ENCODE assay signal across 23 cellular contexts in the genomic region with DNA sequence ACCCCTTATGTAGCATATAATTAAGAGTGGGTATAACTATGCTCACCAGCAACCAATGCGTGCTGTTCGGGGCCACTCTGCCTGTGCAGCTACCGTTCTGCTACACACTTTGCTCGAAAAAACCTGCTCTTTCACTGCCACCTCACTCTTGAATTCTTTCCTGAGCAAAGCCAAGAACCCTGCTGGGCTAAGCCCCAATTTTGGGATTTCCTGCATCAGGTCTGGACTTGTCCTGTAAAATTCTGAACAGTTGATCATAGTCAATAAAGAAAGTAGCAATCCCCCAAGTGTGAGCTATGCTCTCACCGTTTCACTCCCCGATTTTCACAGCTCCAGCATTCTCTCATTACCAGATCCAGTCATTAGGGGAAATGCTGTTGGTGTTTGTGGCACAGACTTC.
"Had no signal": no experiment of that assay in that cellular context is flagged by ENCODE, and none has a peak within 500 bp of the region (broad histone marks: within the 10 kb centered on the region; RNA-seq: fewer than 3 reads in every experiment).

No MANE protein-coding gene starts in this region.

- H3K9me3 ChIP-seq: esophagus squamous epithelium, mucosa of descending colon, pancreas, suprapubic skin, thyroid gland had no signal

- H3K4me1 ChIP-seq: neural progenitor cell, pancreas, suprapubic skin had no signal

- H3K27ac Mint-ChIP-seq: neural progenitor cell; progenitor cell of endocrine pancreas; stimulated activated effector memory CD8-positive, alpha-beta T cell treated with anti-CD3 and anti-CD28 coated beads, Interleukin-12 subunit alpha, Interleukin-12 subunit beta, amount 100 ng/mL, for 72 hours; type B pancreatic cell had no signal

- H3K4me3 Mint-ChIP-seq: naive thymus-derived CD8-positive, alpha-beta T cell; neural progenitor cell; stimulated activated effector memory CD8-positive, alpha-beta T cell treated with anti-CD3 and anti-CD28 coated beads, Interleukin-12 subunit alpha, Interleukin-12 subunit beta, amount 100 ng/mL, for 72 hours; type B pancreatic cell had no signal

- H3K36me3 Mint-ChIP-seq: stimulated activated effector memory CD8-positive, alpha-beta T cell treated with anti-CD3 and anti-CD28 coated beads, Interleukin-12 subunit alpha, Interleukin-12 subunit beta, amount 100 ng/mL, for 72 hours had no signal

- FAIRE-seq: pancreas, urothelium cell line had no signal

- H3K27me3 ChIP-seq: dorsolateral prefrontal cortex, esophagus squamous epithelium, neural progenitor cell, pancreas, suprapubic skin, thyroid gland had no signal

- DNase-seq: cortex of kidney; dorsolateral prefrontal cortex; effector CD8-positive, alpha-beta T cell; esophagus squamous epithelium; foreskin fibroblast; left colon; mucosa of descending colon; naive thymus-derived CD8-positive, alpha-beta T cell; nucleus accumbens; pancreas; right cardiac atrium; stimulated activated CD4-positive, alpha-beta T cell treated with anti-CD3 and anti-CD28 coated beads, Interleukin-2, amount 100 ng/mL, for 48 hours; stimulated activated CD8-positive, alpha-beta memory T cell treated with anti-CD3 and anti-CD28 coated beads, Interleukin-4, amount 100 ng/mL, for 48 hours; stimulated activated naive CD8-positive, alpha-beta T cell treated with anti-CD3 and anti-CD28 coated beads, Interleukin-15, Interleukin-2, amounts not matched to agents 100 U/mL and 50 U/mL, for 24 hours; thyroid gland had no signal

- H3K36me3 ChIP-seq: neural progenitor cell, pancreas, suprapubic skin, thyroid gland had no signal

- H3K9me3 Mint-ChIP-seq: naive thymus-derived CD8-positive, alpha-beta T cell; neural progenitor cell; type B pancreatic cell had no signal

- H3K4me2 ChIP-seq: neural progenitor cell, smooth muscle cell had no signal

- H3K27ac ChIP-seq: dorsolateral prefrontal cortex, epithelial cell of prostate, neural progenitor cell, pancreas, suprapubic skin, thyroid gland had no signal

- H2AFZ ChIP-seq: neural progenitor cell had no signal

- H3K27me3 Mint-ChIP-seq: naive thymus-derived CD8-positive, alpha-beta T cell; progenitor cell of endocrine pancreas; type B pancreatic cell had no signal

- ATAC-seq: left colon; mucosa of descending colon; naive thymus-derived CD8-positive, alpha-beta T cell; pancreas; right cardiac atrium; stimulated activated effector memory CD8-positive, alpha-beta T cell treated with anti-CD3 and anti-CD28 coated beads, Interleukin-12 subunit alpha, Interleukin-12 subunit beta, amount 100 ng/mL, for 72 hours; stimulated activated naive CD8-positive, alpha-beta T cell treated with anti-CD3 and anti-CD28 coated beads, Interleukin-15, Interleukin-2, amounts not matched to agents 100 U/mL and 50 U/mL, for 24 hours had no signal

- H3K4me3 ChIP-seq: dorsolateral prefrontal cortex, esophagus squamous epithelium, mucosa of descending colon, neural progenitor cell, pancreas, smooth muscle cell, suprapubic skin, thyroid gland had no signal

- H3K9ac ChIP-seq: neural progenitor cell had no signal
